ENCODE assay signal across 13 cellular contexts in the genomic region with DNA sequence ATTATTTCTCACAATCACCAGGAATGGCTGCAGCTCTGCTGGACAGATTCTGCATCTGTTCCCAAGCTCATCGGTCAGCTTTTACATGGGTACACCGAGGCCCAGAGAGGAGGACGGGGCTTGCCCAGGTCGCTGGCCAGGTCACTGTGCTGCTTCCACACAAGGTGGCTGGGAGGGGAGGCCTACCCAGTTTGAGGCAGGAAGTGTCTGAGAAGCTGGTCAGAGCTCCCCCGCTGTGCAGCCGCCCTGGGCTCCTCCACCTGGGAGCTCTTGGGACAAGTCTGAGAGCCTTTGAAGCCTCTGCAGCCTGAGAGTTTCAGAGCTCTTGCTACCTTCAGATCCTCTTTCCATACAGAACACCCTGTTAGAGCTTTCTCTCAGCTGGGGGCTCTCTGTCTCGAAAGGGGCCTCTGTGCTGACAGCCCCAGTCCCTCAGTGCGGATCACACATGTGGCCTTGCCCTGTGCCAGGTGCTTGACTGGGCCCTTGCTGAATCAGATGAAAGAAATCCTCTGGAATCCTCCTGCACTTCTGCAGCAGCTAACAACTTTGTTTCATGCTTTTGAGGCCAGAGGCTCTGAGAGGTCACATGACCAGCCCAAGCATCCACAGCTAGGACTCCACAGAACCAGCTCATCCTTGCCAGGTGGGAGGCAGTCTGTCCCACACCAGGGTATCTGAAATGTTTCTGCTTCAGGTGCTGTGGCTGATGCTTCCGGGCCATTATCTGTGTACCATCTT.
DNase-seq lines count a peak whose midpoint lies in the region; ATAC-seq and TF ChIP-seq lines count a peak whose summit lies in the region.
"Had no signal": no experiment of that assay in that cellular context is flagged by ENCODE, and none has a peak within 500 bp of the region (broad histone marks: within the 10 kb centered on the region; RNA-seq: fewer than 3 reads in every experiment).

No MANE protein-coding gene starts in this region.

- no peaks in the 10 kb centered on the region for H3K9me3 ChIP-seq in CD4-positive, alpha-beta T cell (ENCODE audit: control insufficient read depth, low read length)
- no peaks in the 10 kb centered on the region for H3K9me3 ChIP-seq in naive thymus-derived CD4-positive, alpha-beta T cell (ENCODE audit: control insufficient read depth in 2 of 3, low read length in 3 of 3)

- POLR2A ChIA-PET in CD4-positive, alpha-beta T cell (lab: Charles Lee), result interaction anchor here (0.7 to 1.5 kb wide), 5 partner anchors 17 to 168 kb away, joined by 3 to 7 read pairs (median 4); partner anchors contain the start of gene SOCS1
- POLR2A ChIA-PET in naive thymus-derived CD4-positive, alpha-beta T cell (lab: Charles Lee), result interaction anchor here (1.5 kb wide), 1 partner anchor 146 kb away, joined by 3 read pairs; the partner anchor contains the start of gene DEXI

- peak overlapping the region; percentile 30 for H3K4me3 Mint-ChIP-seq in CD4-positive, alpha-beta T cell
- peak overlapping the region in 7 of 10 donors; percentile 17 to 52 (median 37) for H3K4me3 Mint-ChIP-seq in naive thymus-derived CD4-positive, alpha-beta T cell

- peaks cover 35% of the 10 kb centered on the region for H3K4me1 Mint-ChIP-seq in CD4-positive, alpha-beta T cell (ENCODE audit: low read depth)
- peaks cover 16 to 70% (median 41%) of the 10 kb centered on the region in 7 donors for H3K4me1 Mint-ChIP-seq in naive thymus-derived CD4-positive, alpha-beta T cell

- no peak for TF ChIP-seq CTCF in CD4-positive, alpha-beta T cell (IDR thresholded peaks at IDR 0.05)

- peak overlapping the region; percentile 68 for H3K27ac Mint-ChIP-seq in CD4-positive, alpha-beta T cell
- peak overlapping the region in 6 of 9 donors; percentile 48 to 84 (median 77) for H3K27ac Mint-ChIP-seq in naive thymus-derived CD4-positive, alpha-beta T cell

- no peaks in the 10 kb centered on the region for H3K27me3 ChIP-seq in CD4-positive, alpha-beta T cell (ENCODE audit: control insufficient read depth, insufficient read depth, low read length)
- H3K27me3 ChIP-seq in naive thymus-derived CD4-positive, alpha-beta T cell (ENCODE audit: control insufficient read depth in 2 of 2, insufficient read depth in 2 of 2, low read length in 2 of 2), result no peaks in the 10 kb centered on the region
- H3K27me3 ChIP-seq: foreskin keratinocyte had no signal

- CTCF ChIA-PET in CD4-positive, alpha-beta T cell (lab: Charles Lee), result no interaction called here
- CTCF ChIA-PET in naive thymus-derived CD4-positive, alpha-beta T cell (lab: Charles Lee), result no interaction called here

- peak in 2 of 10 experiments; percentile 8 to 26 for DNase-seq in CD4-positive, alpha-beta T cell
- DNase-seq in Jurkat, Clone E6-1 (ENCODE audit: low read depth, low spot score), result peak; percentile 90
- peak; percentile 80 for DNase-seq in activated effector memory CD4-positive, alpha-beta T cell treated with anti-CD3 and anti-CD28 coated beads, Interleukin-2, amount 50 U/mL, for 16 hours
- peak in 3 of 9 donors; percentile 18 to 33 (median 25) for DNase-seq in naive thymus-derived CD4-positive, alpha-beta T cell
- DNase-seq in T1000 (lab: John Stamatoyannopoulos, UW), result no peak
- DNase-seq in NCI-H2081 treated with DMSO at 0.1 percent for 48 hours (lab: John Stamatoyannopoulos, UW), result no peak
- DNase-seq: DMS53, left ventricle myocardium superior, NCI-H82 had no signal

- H3K4me1 ChIP-seq in naive thymus-derived CD4-positive, alpha-beta T cell (ENCODE audit: control insufficient read depth in 2 of 2, insufficient read depth in 2 of 2, low read length in 2 of 2), result peaks cover 0 to 20% of the 10 kb centered on the region in 2 donors

- peak; percentile 80 for ATAC-seq in CD4-positive, alpha-beta T cell (ENCODE audit: poor library complexity)
- ATAC-seq in naive thymus-derived CD4-positive, alpha-beta T cell, result peak; percentile 58
- ATAC-seq in GM19452 (IDR thresholded peaks at IDR 0.05; ENCODE audit: unreplicated experiment), result no peak
- ATAC-seq in HG03175 (IDR thresholded peaks at IDR 0.05; ENCODE audit: unreplicated experiment), result no peak
- ATAC-seq: foreskin keratinocyte, left ventricle myocardium superior, SK-N-SH treated with all-trans-retinoic acid at 6 μM for 48 hours had no signal

- intact Hi-C loops in CD4-positive, alpha-beta T cell (cut with DNase I, micrococcal nuclease), result no loop called here
- intact Hi-C loops in naive thymus-derived CD4-positive, alpha-beta T cell (cut with micrococcal nuclease), result no loop called here

- peaks cover 8% of the 10 kb centered on the region for H3K36me3 Mint-ChIP-seq in CD4-positive, alpha-beta T cell (ENCODE audit: low read depth)
- H3K36me3 Mint-ChIP-seq in naive thymus-derived CD4-positive, alpha-beta T cell, result peaks cover 0 to 14% (median 4%) of the 10 kb centered on the region in 5 donors

- peaks cover 0 to 15% (median 0%) of the 10 kb centered on the region in 3 experiments for H3K36me3 ChIP-seq in naive thymus-derived CD4-positive, alpha-beta T cell (ENCODE audit: control insufficient read depth in 2 of 3, insufficient read depth in 3 of 3, low read length in 3 of 3)

- H3K4me3 ChIP-seq in Jurkat, Clone E6-1 (ENCODE audit: low read length), result peak overlapping the region; percentile 11
- H3K4me3 ChIP-seq in naive thymus-derived CD4-positive, alpha-beta T cell (ENCODE audit: low read length), result no peak overlapping the region

- no peaks in the 10 kb centered on the region for H3K27me3 Mint-ChIP-seq in CD4-positive, alpha-beta T cell
- no peaks in the 10 kb centered on the region for H3K27me3 Mint-ChIP-seq in naive thymus-derived CD4-positive, alpha-beta T cell

- H3K27ac ChIP-seq in CD4-positive, alpha-beta T cell (ENCODE audit: low read depth, low read length), result peak overlapping the region; percentile 23
- peak overlapping the region; percentile 38 for H3K27ac ChIP-seq in naive thymus-derived CD4-positive, alpha-beta T cell (ENCODE audit: low read depth, low read length)
- H3K27ac ChIP-seq: foreskin keratinocyte had no signal

- H3K9me3 Mint-ChIP-seq in CD4-positive, alpha-beta T cell, result no peaks in the 10 kb centered on the region
- H3K9me3 Mint-ChIP-seq in naive thymus-derived CD4-positive, alpha-beta T cell, result no peaks in the 10 kb centered on the region

Comparison
In these comparisons a context has a peak if more than half of its experiments do, and no peak if none do; other contexts are left out.
1. ATAC-seq: peak in CD4-positive, alpha-beta T cell (single experiment) and naive thymus-derived CD4-positive, alpha-beta T cell (single experiment); none in GM19452 (single experiment) and HG03175 (single experiment).
2. DNase-seq: peak in Jurkat, Clone E6-1 (single experiment) and activated effector memory CD4-positive, alpha-beta T cell treated with anti-CD3 and anti-CD28 coated beads, Interleukin-2, amount 50 U/mL, for 16 hours (single experiment); none in T1000 (single experiment) and NCI-H2081 treated with DMSO at 0.1 percent for 48 hours (single experiment).